ENCODE assay signal across 8 cellular contexts in genomic region chr10:127907411-127908105, GRCh38. TPM values are rescaled to one million over a fixed set of nuclear protein-coding genes. Genes with fewer than 3 reads are reported as not detected.
DNase-seq lines count a peak whose midpoint lies in the region; ATAC-seq and TF ChIP-seq lines count a peak whose summit lies in the region.

No MANE protein-coding gene starts in this region.

- TF ChIP-seq CTCF in Caco-2 (IDR thresholded peaks at IDR 0.05; ENCODE audit: insufficient read depth in 1 of 2, low read depth in 1 of 2, low read length in 1 of 2, severe bottlenecking in 1 of 2, unreplicated experiment in 1 of 2) (no peak), suprapubic skin (IDR thresholded peaks at IDR 0.05) (no peak), HFFc6 (IDR thresholded peaks at IDR 0.05) (no peak)

- CTCF ChIA-PET in Caco-2 (lab: Charles Lee) = interaction anchor here (0.6 to 2.0 kb wide), 9 partner anchors 27 to 249 kb away, joined by 3 to 21 read pairs (median 3); no protein-coding TSS in a partner anchor

- H3K27me3 Mint-ChIP-seq in Caco-2 (ENCODE audit: insufficient read depth, unreplicated experiment) (peaks cover 11% of the 10 kb centered on the region), memory B cell (peaks cover 24% of the 10 kb centered on the region), HFFc6 (ENCODE audit: insufficient read depth) (peaks cover 5% of the 10 kb centered on the region)

- peak overlapping the region; percentile 83 for H3K27ac ChIP-seq in suprapubic skin

- H3K4me1 Mint-ChIP-seq in Caco-2 (ENCODE audit: low read depth, unreplicated experiment) (peaks cover 9% of the 10 kb centered on the region), memory B cell (peaks cover 4% of the 10 kb centered on the region), HFFc6 (ENCODE audit: low read depth) (no peaks in the 10 kb centered on the region)

- H3K4me1 ChIP-seq in Caco-2 (peaks cover 23% of the 10 kb centered on the region), NT2/D1 (ENCODE audit: insufficient read depth, insufficient read length) (peaks cover 3% of the 10 kb centered on the region), suprapubic skin (peaks cover 30% of the 10 kb centered on the region)

- H3K27me3 ChIP-seq in Caco-2 (replicated peaks; ENCODE audit: control insufficient read depth, insufficient read depth, low read length) = no peaks in the 10 kb centered on the region
- peaks cover 28% of the 10 kb centered on the region for H3K27me3 ChIP-seq in NT2/D1 (ENCODE audit: insufficient read depth, insufficient read length)
- peaks cover 20% of the 10 kb centered on the region for H3K27me3 ChIP-seq in suprapubic skin

- DNase-seq in Caco-2 = peak in 1 of 2 experiments; percentile 10
- DNase-seq in NT2/D1 (ENCODE audit: low read depth, low spot score) = no peak
- peak; percentile 77 for DNase-seq in dermis blood vessel endothelial cell
- peak; percentile 3 to 28 for DNase-seq in memory B cell (ENCODE audit: low spot score in 2 of 2)
- DNase-seq in suprapubic skin (ENCODE audit: low spot score in 2 of 2) = peak in 1 of 2 donors; percentile 80
- no peak for DNase-seq in HFFc6

- TF ChIP-seq POLR2A in suprapubic skin (IDR thresholded peaks at IDR 0.05) = no peak

- no peak overlapping the region for H3K27ac Mint-ChIP-seq in Caco-2 (ENCODE audit: unreplicated experiment)
- H3K27ac Mint-ChIP-seq in memory B cell = no peak overlapping the region
- H3K27ac Mint-ChIP-seq in HFFc6 = no peak overlapping the region

- no peaks in the 10 kb centered on the region for H3K9me3 Mint-ChIP-seq in Caco-2 (ENCODE audit: unreplicated experiment)
- H3K9me3 Mint-ChIP-seq in memory B cell = no peaks in the 10 kb centered on the region
- peaks cover 55% of the 10 kb centered on the region for H3K9me3 Mint-ChIP-seq in HFFc6

- no CpG with 5 or more reads among the region's 65 CpGs for WGBS in suprapubic skin

- no TSS peak for BruUV-seq in Caco-2 (replicated peaks; lab: Mats Ljungman, UMichigan)

- H3K36me3 ChIP-seq in Caco-2 (ENCODE audit: control insufficient read depth, insufficient read depth, low read length) (no peaks in the 10 kb centered on the region), NT2/D1 (ENCODE audit: insufficient read depth, insufficient read length, low read length) (no peaks in the 10 kb centered on the region), suprapubic skin (no peaks in the 10 kb centered on the region)

- H3K9ac ChIP-seq in NT2/D1 (ENCODE audit: insufficient read length, low read depth) = peak overlapping the region; percentile 80

- H3K4me3 ChIP-seq in Caco-2 (ENCODE audit: low read depth, low read length) (peak overlapping the region; percentile 54), NT2/D1 (ENCODE audit: insufficient read length, low read depth) (peak overlapping the region; percentile 53), suprapubic skin (peak overlapping the region; percentile 71)

- no peak for TF ChIP-seq EP300 in suprapubic skin (IDR thresholded peaks at IDR 0.05)

- H3K36me3 Mint-ChIP-seq in Caco-2 (ENCODE audit: insufficient read depth, unreplicated experiment) (peaks cover 5% of the 10 kb centered on the region), memory B cell (no peaks in the 10 kb centered on the region), HFFc6 (ENCODE audit: low read depth) (no peaks in the 10 kb centered on the region)

- POLR2A ChIA-PET in Caco-2 (lab: Charles Lee) = no interaction called here

- intact Hi-C loops in Caco-2 (cut with micrococcal nuclease; ENCODE audit: unreplicated experiment) = loop anchor here (1.0 kb wide), 1 partner anchor 67 kb away; no protein-coding TSS in a partner anchor

- H3K4me3 Mint-ChIP-seq in Caco-2 (ENCODE audit: unreplicated experiment) (peak overlapping the region; percentile 30), memory B cell (peak overlapping the region; percentile 10), HFFc6 (no peak overlapping the region)

- H3K9me3 ChIP-seq in Caco-2 (no peaks in the 10 kb centered on the region), NT2/D1 (ENCODE audit: insufficient read depth, low read length) (no peaks in the 10 kb centered on the region), suprapubic skin (no peaks in the 10 kb centered on the region)

- ATAC-seq in memory B cell (ENCODE audit: low read depth) (peak; percentile 25), GM18517 (IDR thresholded peaks at IDR 0.05; ENCODE audit: unreplicated experiment) (no peak), HG02623 (IDR thresholded peaks at IDR 0.05; ENCODE audit: unreplicated experiment) (no peak)

RNA-seq across cellular contexts. Expression of gene PTPRE, which starts 0.7 kb away (rescaled TPM):
- total RNA-seq in Caco-2 (2022) (0.46 and 0.50 TPM in 2 replicates), dermis blood vessel endothelial cell (178 and 216 TPM in 2 replicates), suprapubic skin (10 to 100 TPM; 10.2 to 46.8 (median 28.8) TPM)
- total RNA-seq in HFFc6 (2021; fragmentation: NEBNext Ultra II Directional; extraction: Animal tissue kit (Norgen Biotek cat#: 25700)) = under 1 TPM in 3 of 6 experiments, not detected in 3; 0.14 to 0.37 (median 0.15) TPM

RNA-seq across cellular contexts. Expression of gene CLRN3, which starts 14.8 kb away (rescaled TPM):
- total RNA-seq in Caco-2 (2022) = 0.93 and 1.1 TPM in 2 replicates
- total RNA-seq in dermis blood vessel endothelial cell = 0.19 TPM in 1 of 2 replicates, not detected in the other
- total RNA-seq in suprapubic skin = not detected
- total RNA-seq in HFFc6 (2021; fragmentation: NEBNext Ultra II Directional; extraction: Animal tissue kit (Norgen Biotek cat#: 25700)) = not detected

Comparison
In these comparisons a context has a peak if more than half of its experiments do, and no peak if none do; other contexts are left out.
1. DNase-seq: peak in dermis blood vessel endothelial cell (single experiment) and memory B cell (2 of 2); none in NT2/D1 (single experiment) and HFFc6 (single experiment).
2. Peak in every context shown above with its lines, with median percentiles within 50 percentile points of each other: H3K4me3 ChIP-seq.